ENCODE assay signal across 25 cellular contexts in genomic region chr17:54348234-54348633, GRCh38.
DNase-seq lines count a peak whose midpoint lies in the region; ATAC-seq, FAIRE-seq and TF ChIP-seq lines count a peak whose summit lies in the region.
"Had no signal": no experiment of that assay in that cellular context is flagged by ENCODE, and none has a peak within 500 bp of the region (broad histone marks: within the 10 kb centered on the region; RNA-seq: fewer than 3 reads in every experiment).

No MANE protein-coding gene starts in this region.

- TF ChIP-seq CTCF in H9 (conservative IDR thresholded peaks at IDR 0.05): no peak
- no peak for TF ChIP-seq CTCF in bronchial epithelial cell (IDR thresholded peaks at IDR 0.05; ENCODE audit: insufficient read depth, low read length, severe bottlenecking)
- no peak for TF ChIP-seq CTCF in foreskin keratinocyte (conservative IDR thresholded peaks at IDR 0.05)
- TF ChIP-seq CTCF in body of pancreas (IDR thresholded peaks at IDR 0.05): no peak

- H2AFZ ChIP-seq in H9 (ENCODE audit: low read length) (no peak overlapping the region), Karpas-422 (ENCODE audit: low read length) (no peak overlapping the region)
- H2AFZ ChIP-seq: GM23248 had no signal

- no peak overlapping the region for H3K18ac ChIP-seq in H9 (ENCODE audit: insufficient read length, low read depth, low read length)

- H2AK5ac ChIP-seq in H9 (ENCODE audit: insufficient read length, low read length): no peak overlapping the region

- H3K79me1 ChIP-seq in H9 (ENCODE audit: insufficient read depth, low read depth, low read length, poor library complexity, severe bottlenecking): no peaks in the 10 kb centered on the region

- peak; percentile 1 for DNase-seq in ELR (ENCODE audit: low read depth)
- no peak for DNase-seq in H9
- DNase-seq in bronchial epithelial cell (ENCODE audit: low read depth): peak; percentile 28
- peak in 1 of 2 donors; percentile 54 for DNase-seq in foreskin keratinocyte
- DNase-seq in Karpas-422: no peak
- no peak for DNase-seq in body of pancreas
- no peak for DNase-seq in NOMO-1 (lab: John Stamatoyannopoulos, UW; ENCODE audit: unreplicated experiment in 2 of 2)
- DNase-seq: 8988T; ACHN; AML-193; BE2C; CD4-positive, alpha-beta T cell; CD8-positive, alpha-beta memory T cell; DMS 273 treated with DMSO at 0.1 percent for 48 hours; DMS79 treated with DMSO at 0.1 percent for 48 hours; GM23248; H7 had no signal

- no peak overlapping the region for H3K56ac ChIP-seq in H9 (ENCODE audit: insufficient read length, low read depth, low read length)

- no peak overlapping the region for H2BK12ac ChIP-seq in H9 (ENCODE audit: insufficient read length, low read depth, low read length)

- peak; percentile 64 for ATAC-seq in foreskin keratinocyte
- no peak for ATAC-seq in body of pancreas
- ATAC-seq in GM21528 (IDR thresholded peaks at IDR 0.05; ENCODE audit: low FRiP score, unreplicated experiment): no peak
- ATAC-seq: A549, HCT116 had no signal

- no peak overlapping the region for H3K14ac ChIP-seq in H9 (ENCODE audit: insufficient read depth, low read length)

- no peak overlapping the region for H3K23ac ChIP-seq in H9 (ENCODE audit: insufficient read length, low read depth, low read length)

- intact Hi-C loops in body of pancreas (cut with DNase I): no loop called here

- no peak for FAIRE-seq in bronchial epithelial cell (lab: Jason Lieb, UNC)
- FAIRE-seq: A549, D721Med, G401.6, GM12892 had no signal

- H3K9me2 ChIP-seq in Karpas-422 (replicated peaks; ENCODE audit: insufficient read depth, low read length): no peaks in the 10 kb centered on the region

- no peak overlapping the region for H2BK15ac ChIP-seq in H9 (ENCODE audit: low read depth, low read length)

- no peaks in the 10 kb centered on the region for H3K9me3 ChIP-seq in H9 (ENCODE audit: control insufficient read depth, low read depth, low read length)
- H3K9me3 ChIP-seq in Karpas-422 (ENCODE audit: low read length): peaks cover 9% of the 10 kb centered on the region
- H3K9me3 ChIP-seq in body of pancreas: no peaks in the 10 kb centered on the region
- H3K9me3 ChIP-seq: BE2C; BLaER1 treated with 17β-estradiol and CSF1 and Interleukin-3, amounts not matched to agents 10 nM and 100 nM had no signal

- H3K27me3 Mint-ChIP-seq in H9 (ENCODE audit: low read depth): no peaks in the 10 kb centered on the region
- H3K27me3 Mint-ChIP-seq: CD4-positive, alpha-beta T cell; CD8-positive, alpha-beta memory T cell had no signal

- no peak overlapping the region for H3T11ph ChIP-seq in H9 (ENCODE audit: low read length)

- peaks cover 2% of the 10 kb centered on the region; the same call in 1 of the 2 replicates for H3K4me1 ChIP-seq in H9 (ENCODE audit: insufficient read depth, low read length)
- no peaks in the 10 kb centered on the region for H3K4me1 ChIP-seq in foreskin keratinocyte
- no peaks in the 10 kb centered on the region for H3K4me1 ChIP-seq in Karpas-422 (ENCODE audit: low read length)
- H3K4me1 ChIP-seq in body of pancreas: no peaks in the 10 kb centered on the region
- H3K4me1 ChIP-seq: A549; BE2C; BLaER1 treated with 17β-estradiol and CSF1 and Interleukin-3, amounts not matched to agents 10 nM and 100 nM had no signal

- no peak overlapping the region for H4K91ac ChIP-seq in H9 (ENCODE audit: insufficient read length, low read depth, low read length)

- H3K4me3 ChIP-seq in bronchial epithelial cell (ENCODE audit: low read depth, low read length): no peak overlapping the region
- H3K4me3 ChIP-seq in Karpas-422 (ENCODE audit: low read length): no peak overlapping the region
- no peak overlapping the region for H3K4me3 ChIP-seq in body of pancreas
- H3K4me3 ChIP-seq: A549; BLaER1 treated with 17β-estradiol and CSF1 and Interleukin-3, amounts not matched to agents 10 nM and 100 nM; GM23248 had no signal

- peaks cover 17 to 21% (median 21%) of the 10 kb centered on the region in 3 experiments for H3K36me3 Mint-ChIP-seq in H9 (ENCODE audit: insufficient read depth in 1 of 3, low read depth in 3 of 3)
- H3K36me3 Mint-ChIP-seq: CD14-positive monocyte had no signal

- H4K8ac ChIP-seq in H9 (replicated peaks; ENCODE audit: insufficient read length, low read depth, low read length): no peak overlapping the region

- no peak for TF ChIP-seq POLR2A in body of pancreas (IDR thresholded peaks at IDR 0.05)

- no peak overlapping the region for H2BK120ac ChIP-seq in H9 (ENCODE audit: low read depth, low read length, poor library complexity, severe bottlenecking)

- no peaks in the 10 kb centered on the region for H3K23me2 ChIP-seq in H9 (ENCODE audit: insufficient read length, low read depth, low read length, poor library complexity, severe bottlenecking)

- H3K27ac ChIP-seq in H9 (ENCODE audit: insufficient read length, low read depth, low read length): no peak overlapping the region
- no peak overlapping the region for H3K27ac ChIP-seq in foreskin keratinocyte
- H3K27ac ChIP-seq in Karpas-422 (ENCODE audit: low read length): no peak overlapping the region
- H3K27ac ChIP-seq in body of pancreas: no peak overlapping the region
- H3K27ac ChIP-seq: A549; BLaER1 treated with 17β-estradiol and CSF1 and Interleukin-3, amounts not matched to agents 10 nM and 100 nM; GM23248 had no signal

- H3K9me3 Mint-ChIP-seq in H9: peaks cover 3 to 22% of the 10 kb centered on the region in 2 experiments; a peak in 4 of 5 replicates

- peak overlapping the region in 2 of 3 experiments; percentile 4 to 49; a peak in 1 of 7 replicates for H3K27ac Mint-ChIP-seq in H9
- H3K27ac Mint-ChIP-seq: CD14-positive monocyte; CD4-positive, alpha-beta T cell; CD8-positive, alpha-beta memory T cell had no signal

- no peaks in the 10 kb centered on the region; the same call in 1 of the 2 replicates for H3K79me2 ChIP-seq in H9 (ENCODE audit: insufficient read depth, low read length)
- no peaks in the 10 kb centered on the region for H3K79me2 ChIP-seq in Karpas-422 (ENCODE audit: low read length)

- H3K4me3 Mint-ChIP-seq in H9: no peak overlapping the region
- H3K4me3 Mint-ChIP-seq: CD14-positive monocyte; CD4-positive, alpha-beta T cell; CD8-positive, alpha-beta memory T cell had no signal

- H3K9ac ChIP-seq in H9 (ENCODE audit: extremely low read depth, insufficient read length, low read length) (no peak overlapping the region), Karpas-422 (ENCODE audit: low read length) (no peak overlapping the region)
- H3K9ac ChIP-seq: BLaER1 treated with 17β-estradiol and CSF1 and Interleukin-3, amounts not matched to agents 10 nM and 100 nM; GM23248 had no signal

- H2BK5ac ChIP-seq in H9 (ENCODE audit: insufficient read length, low read length): no peak overlapping the region

- no peak overlapping the region for H2BK20ac ChIP-seq in H9 (ENCODE audit: low read depth, low read length, poor library complexity, severe bottlenecking)

- no peak overlapping the region for H4K5ac ChIP-seq in H9 (ENCODE audit: insufficient read length, low read depth, low read length)

- H3K4me2 ChIP-seq in H9 (ENCODE audit: insufficient read depth, insufficient read length, low read length) (no peak overlapping the region), Karpas-422 (ENCODE audit: low read depth, low read length, poor library complexity, severe bottlenecking) (no peak overlapping the region)
- H3K4me2 ChIP-seq: A549; BLaER1 treated with 17β-estradiol and CSF1 and Interleukin-3, amounts not matched to agents 10 nM and 100 nM had no signal

- H3K4ac ChIP-seq in H9 (ENCODE audit: low read depth, low read length): no peak overlapping the region

- no peaks in the 10 kb centered on the region for H4K20me1 ChIP-seq in H9 (ENCODE audit: control insufficient read depth, insufficient read depth, insufficient read length)
- no peaks in the 10 kb centered on the region for H4K20me1 ChIP-seq in Karpas-422 (ENCODE audit: insufficient read depth, low read depth, low read length)
- H4K20me1 ChIP-seq: BLaER1 treated with 17β-estradiol and CSF1 and Interleukin-3, amounts not matched to agents 10 nM and 100 nM had no signal

- no peaks in the 10 kb centered on the region for H3K36me3 ChIP-seq in bronchial epithelial cell (ENCODE audit: control insufficient read depth, insufficient read depth, low read length)
- no peaks in the 10 kb centered on the region for H3K36me3 ChIP-seq in Karpas-422 (ENCODE audit: insufficient read depth, low read length)
- H3K36me3 ChIP-seq in body of pancreas (replicated peaks in 1 of 2; ENCODE audit: insufficient read depth in 1 of 2, low read depth in 2 of 2): no peaks in the 10 kb centered on the region
- H3K36me3 ChIP-seq: BE2C; BLaER1 treated with 17β-estradiol and CSF1 and Interleukin-3, amounts not matched to agents 10 nM and 100 nM had no signal

- H3K27me3 ChIP-seq in H9 (ENCODE audit: insufficient read depth, low read length): no peaks in the 10 kb centered on the region
- no peaks in the 10 kb centered on the region for H3K27me3 ChIP-seq in bronchial epithelial cell (ENCODE audit: control insufficient read depth, insufficient read depth, low read length)
- no peaks in the 10 kb centered on the region for H3K27me3 ChIP-seq in foreskin keratinocyte
- H3K27me3 ChIP-seq in Karpas-422 (ENCODE audit: low read length): no peaks in the 10 kb centered on the region
- H3K27me3 ChIP-seq in body of pancreas: no peaks in the 10 kb centered on the region
- H3K27me3 ChIP-seq: BE2C; BLaER1 treated with 17β-estradiol and CSF1 and Interleukin-3, amounts not matched to agents 10 nM and 100 nM had no signal

- H3K4me1 Mint-ChIP-seq in H9: peaks cover 30 to 41% of the 10 kb centered on the region in 2 experiments
- H3K4me1 Mint-ChIP-seq: CD14-positive monocyte; CD8-positive, alpha-beta memory T cell had no signal

Comparison
In these comparisons a context has a peak if more than half of its experiments do, and no peak if none do; other contexts are left out.
1. DNase-seq: peak in ELR (single experiment) and bronchial epithelial cell (single experiment); none in H9 (single experiment), Karpas-422 (single experiment), body of pancreas (0 of 4) and NOMO-1 (0 of 2).